ENCODE assay signal across 29 cellular contexts in genomic region chr3:134771962-134772361, GRCh38. TPM values are rescaled to one million over a fixed set of nuclear protein-coding genes. Genes with fewer than 3 reads are reported as not detected.
"Had no signal": no experiment of that assay in that cellular context is flagged by ENCODE, and none has a peak within 500 bp of the region (broad histone marks: within the 10 kb centered on the region; RNA-seq: fewer than 3 reads in every experiment).

No MANE protein-coding gene starts in this region.

- H3K4me3 Mint-ChIP-seq: activated B cell treated with CpG ODN at 0.5 μM for 24 hours; activated CD4-positive, alpha-beta T cell treated with anti-CD3 and anti-CD28 coated beads, Interleukin-2, amount 10 ng/mL, durations not matched to agents 24 days and 14 days; activated naive CD4-positive, alpha-beta T cell treated with anti-CD3 and anti-CD28 coated beads, Interleukin-2, amount 10 ng/mL, durations not matched to agents 7 days and 5 days; activated naive CD8-positive, alpha-beta T cell treated with anti-CD3 and anti-CD28 coated beads for 36 hours; activated T-cell treated with anti-CD3 and anti-CD28 coated beads, Interleukin-2, amount 50 U/mL, for 72 hours; T-cell had no signal

- H3K9me3 Mint-ChIP-seq: activated naive CD4-positive, alpha-beta T cell treated with anti-CD3 and anti-CD28 coated beads, Interleukin-2, amount 10 ng/mL, durations not matched to agents 7 days and 5 days; activated naive CD8-positive, alpha-beta T cell treated with anti-CD3 and anti-CD28 coated beads for 36 hours; activated T-cell treated with anti-CD3 and anti-CD28 coated beads, Interleukin-2, amount 50 U/mL, for 72 hours; activated T-helper 2 cell treated with anti-CD3 and anti-CD28 coated beads, Interferon-gamma antibody, Interleukin-2, Interleukin-4, amounts not matched to agents 10 μg/mL and 5 μg/mL and 100 μg/mL, durations not matched to agents 14 hours and 24 hours and 36 hours; T-cell had no signal

- H3K36me3 Mint-ChIP-seq: activated naive CD4-positive, alpha-beta T cell treated with anti-CD3 and anti-CD28 coated beads, Interleukin-2, amount 10 ng/mL, durations not matched to agents 7 days and 5 days; activated naive CD8-positive, alpha-beta T cell treated with anti-CD3 and anti-CD28 coated beads for 36 hours; T-cell had no signal

- H3K27ac ChIP-seq: brain microvascular endothelial cell, cardiac muscle cell, SK-N-MC had no signal

- DNase-seq: activated B cell treated with CpG ODN at 0.5 μM for 24 hours; activated CD4-positive, alpha-beta T cell treated with anti-CD3 and anti-CD28 coated beads for 1 hour; activated CD4-positive, alpha-beta T cell treated with anti-CD3 and anti-CD28 coated beads, Interleukin-2, amount 10 ng/mL, durations not matched to agents 24 days and 14 days; activated CD4-positive, alpha-beta T cell treated with anti-CD3 and anti-CD28 coated beads, Interleukin-2, amount 50 U/mL, for 48 hours; activated gamma-delta T cell treated with Interleukin-2 at 50 U/mL for 16 hours; activated naive CD4-positive, alpha-beta T cell treated with anti-CD3 and anti-CD28 coated beads, Interleukin-2, amount 10 ng/mL, durations not matched to agents 7 days and 5 days; activated naive CD8-positive, alpha-beta T cell treated with anti-CD3 and anti-CD28 coated beads for 36 hours; activated T-cell treated with anti-CD3 and anti-CD28 coated beads for 4 hours; activated T-cell treated with anti-CD3 and anti-CD28 coated beads, Interleukin-2, amount 50 U/mL, for 72 hours; brain microvascular endothelial cell; Karpas-422; MM.1S; NCI-H1105 treated with DMSO at 0.1 percent for 48 hours; NCI-H1436 treated with DMSO at 0.1 percent for 48 hours; NCI-H187; NCI-H524 treated with DMSO at 0.1 percent for 48 hours; NCI-H774; NK-92 treated with Interleukin-12 subunit alpha and Interleukin-12 subunit beta, amount 100 ng/mL, for 24 hours; OCI-M1; RPMI8226; T-cell; T-helper 2 cell; T1000 had no signal

- H3K27ac Mint-ChIP-seq: activated B cell treated with CpG ODN at 0.5 μM for 24 hours; activated CD4-positive, alpha-beta T cell treated with anti-CD3 and anti-CD28 coated beads, Interleukin-2, amount 10 ng/mL, durations not matched to agents 24 days and 14 days; activated naive CD4-positive, alpha-beta T cell treated with anti-CD3 and anti-CD28 coated beads, Interleukin-2, amount 10 ng/mL, durations not matched to agents 7 days and 5 days; activated naive CD8-positive, alpha-beta T cell treated with anti-CD3 and anti-CD28 coated beads for 36 hours; activated T-cell treated with anti-CD3 and anti-CD28 coated beads, Interleukin-2, amount 50 U/mL, for 72 hours; activated T-helper 2 cell treated with anti-CD3 and anti-CD28 coated beads, Interferon-gamma antibody, Interleukin-2, Interleukin-4, amounts not matched to agents 10 μg/mL and 5 μg/mL and 100 μg/mL, durations not matched to agents 14 hours and 24 hours and 36 hours; T-cell had no signal

- ATAC-seq: activated T-cell treated with anti-CD3 and anti-CD28 coated beads, Interleukin-2, amount 50 U/mL, for 72 hours; K562; Panc1; Right ventricle myocardium inferior; T-cell had no signal

- H3K4me3 ChIP-seq: cardiac muscle cell, K562, SK-N-MC had no signal

- H3K4me1 Mint-ChIP-seq: activated B cell treated with CpG ODN at 0.5 μM for 24 hours; activated naive CD8-positive, alpha-beta T cell treated with anti-CD3 and anti-CD28 coated beads for 36 hours; T-cell had no signal

- H3K27me3 Mint-ChIP-seq: activated B cell treated with CpG ODN at 0.5 μM for 24 hours; activated naive CD8-positive, alpha-beta T cell treated with anti-CD3 and anti-CD28 coated beads for 36 hours had no signal

- H3K36me3 ChIP-seq: brain microvascular endothelial cell, cardiac muscle cell had no signal

- H3K27me3 ChIP-seq: brain microvascular endothelial cell had no signal

RNA-seq across cellular contexts. Expression of gene EPHB1, which starts 23.1 kb away (rescaled TPM):
- total RNA-seq: activated naive CD8-positive, alpha-beta T cell treated with anti-CD3 and anti-CD28 coated beads for 36 hours had no signal
- polyA plus RNA-seq: K562 had no signal
